Comparison of ENCODE assay signal across 8 cellular contexts in genomic region chr16:30923554-30924085, GRCh38. TPM values are rescaled to one million over a fixed set of nuclear protein-coding genes. Genes with fewer than 3 reads are reported as not detected.
DNase-seq lines count a peak whose midpoint lies in the region; ATAC-seq and TF ChIP-seq lines count a peak whose summit lies in the region.

Gene FBXL19 (plus strand): TSS chr16:30923572. CDS start chr16:30925755, 2,183 bp downstream.

- ATAC-seq in memory B cell (ENCODE audit: low read depth), result no peak
- no peak for ATAC-seq in HG03520 (IDR thresholded peaks at IDR 0.05; ENCODE audit: unreplicated experiment)

- H3K4me1 Mint-ChIP-seq in memory B cell, result peaks cover 29% of the 10 kb centered on the region

- no peaks in the 10 kb centered on the region for H3K27me3 Mint-ChIP-seq in memory B cell

- peak within 1 kb of the TSS; percentile 99 for H3K27ac Mint-ChIP-seq in memory B cell

- H3K4me3 ChIP-seq in LNCaP clone FGC (ENCODE audit: low read depth, low read length), result peak within 1 kb of the TSS; percentile 55

- H3K4me3 Mint-ChIP-seq in memory B cell, result peak within 1 kb of the TSS; percentile 99

- peaks cover 6% of the 10 kb centered on the region for H3K36me3 Mint-ChIP-seq in memory B cell

- no peak for TF ChIP-seq CTCF in LNCaP clone FGC (IDR thresholded peaks at IDR 0.05; ENCODE audit: control insufficient read depth, extremely low read depth, insufficient read depth)

- no peaks in the 10 kb centered on the region for H3K9me3 Mint-ChIP-seq in memory B cell

- peak; percentile 23 for DNase-seq in COLO668 (lab: John Stamatoyannopoulos, UW; ENCODE audit: unreplicated experiment)
- DNase-seq in LNCaP clone FGC (ENCODE audit: low read depth), result no peak
- no peak for DNase-seq in cerebellum (ENCODE audit: low spot score)
- no peak for DNase-seq in memory B cell (ENCODE audit: low spot score in 2 of 2)
- DNase-seq in ureter (ENCODE audit: low spot score), result peak; percentile 69
- DNase-seq in SK-N-DZ (ENCODE audit: low spot score), result no peak
- DNase-seq in NOMO-1 treated with dmso at 0.1 percent for 144 hours (lab: John Stamatoyannopoulos, UW; ENCODE audit: unreplicated experiment), result no peak

RNA-seq across cellular contexts. Expression of gene FBXL19, which starts in this region (rescaled TPM):
- total RNA-seq in cerebellum, result 32.3 TPM
- 25.7 TPM for total RNA-seq in ureter
- polyA plus RNA-seq in SK-N-DZ (2014; cell fraction: cytosol; rRNA removed), result 29.6 and 48.9 TPM in 2 replicates
- 36.6 and 41.0 TPM in 2 replicates for polyA plus RNA-seq in SK-N-DZ (2014; cell fraction: nucleus; rRNA removed)

Comparison
In these comparisons a context has a peak if more than half of its experiments do, and no peak if none do; other contexts are left out.
1. DNase-seq: peak in COLO668 (single experiment) and ureter (single experiment); none in LNCaP clone FGC (single experiment), cerebellum (single experiment), memory B cell (0 of 2), SK-N-DZ (single experiment) and NOMO-1 treated with dmso at 0.1 percent for 144 hours (single experiment).